Comparison of ENCODE assay signal across 26 cellular contexts in the genomic region with DNA sequence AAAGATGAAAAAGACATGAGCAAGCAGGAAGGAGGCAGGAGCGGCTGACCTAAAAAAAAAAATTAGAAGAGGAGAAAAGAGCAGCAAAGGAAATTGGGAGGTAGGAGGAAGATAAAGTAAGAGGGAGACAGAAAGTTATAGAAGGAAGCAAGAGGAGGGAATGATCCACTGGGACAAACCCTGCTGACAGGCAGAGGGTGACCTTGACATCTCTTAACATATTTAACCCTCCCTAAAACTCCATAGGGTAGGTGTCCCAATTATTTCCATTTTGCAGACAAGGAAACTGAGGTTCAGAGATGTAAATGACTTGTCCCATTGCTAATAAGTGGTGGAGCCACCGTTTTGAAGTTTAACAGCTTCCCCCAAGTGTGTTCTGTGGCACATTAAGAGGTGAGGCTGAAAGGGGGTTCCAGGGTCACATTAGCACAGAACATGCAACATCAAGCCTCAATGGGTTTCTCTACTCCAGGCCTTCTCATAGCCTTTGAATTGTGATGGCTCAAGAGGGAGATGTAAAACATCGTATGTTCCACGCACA. TPM values are rescaled to one million over a fixed set of nuclear protein-coding genes. Genes with fewer than 3 reads are reported as not detected.
A peak's percentile ranks its signal among the peaks of the same experiment; 100 is the strongest.
DNase-seq lines count a peak whose midpoint lies in the region; ATAC-seq, FAIRE-seq and TF ChIP-seq lines count a peak whose summit lies in the region.
"Had no signal": no experiment of that assay in that cellular context is flagged by ENCODE, and none has a peak within 500 bp of the region (broad histone marks: within the 10 kb centered on the region; RNA-seq: fewer than 3 reads in every experiment).

No MANE protein-coding gene starts in this region.

- H3K4me3 ChIP-seq in WERI-Rb-1 (ENCODE audit: low read depth, low read length) = no peak overlapping the region
- no peak overlapping the region for H3K4me3 ChIP-seq in gastroesophageal sphincter
- no peak overlapping the region for H3K4me3 ChIP-seq in transverse colon
- H3K4me3 ChIP-seq in ovary = no peak overlapping the region
- H3K4me3 ChIP-seq: breast epithelium, dorsolateral prefrontal cortex, MG63, SJCRH30 had no signal

- H3K9me3 ChIP-seq in WERI-Rb-1 (ENCODE audit: severe bottlenecking) = no peaks in the 10 kb centered on the region
- H3K9me3 ChIP-seq in gastroesophageal sphincter = no peaks in the 10 kb centered on the region
- no peaks in the 10 kb centered on the region for H3K9me3 ChIP-seq in transverse colon
- H3K9me3 ChIP-seq in ovary = no peaks in the 10 kb centered on the region
- H3K9me3 ChIP-seq: BE2C, breast epithelium, Caco-2, MG63, SJCRH30 had no signal

- H3K4me1 ChIP-seq in gastroesophageal sphincter = peaks cover 29 to 85% (median 35%) of the 10 kb centered on the region in 3 donors
- H3K4me1 ChIP-seq in transverse colon = peaks cover 8 to 22% (median 11%) of the 10 kb centered on the region in 4 donors
- H3K4me1 ChIP-seq in ovary (ENCODE audit: insufficient read depth) = peaks cover 27% of the 10 kb centered on the region
- H3K4me1 ChIP-seq: SJCRH30 had no signal

- no peak for TF ChIP-seq EP300 in gastroesophageal sphincter (IDR thresholded peaks at IDR 0.05)
- no peak for TF ChIP-seq EP300 in transverse colon (IDR thresholded peaks at IDR 0.05; ENCODE audit: low read depth)
- TF ChIP-seq EP300 in ovary (IDR thresholded peaks at IDR 0.05) = no peak

- intact Hi-C loops in transverse colon (cut with DNase I; ENCODE audit: low total_unique reads) = loop anchor here (5.0 to 10.0 kb wide), 2 partner anchors 40 to 82 kb away; no protein-coding TSS in a partner anchor
- intact Hi-C loops in ovary (cut with DNase I) = loop anchor here in 2 of 4 donors (5.0 to 10.0 kb wide), 2 partner anchors 40 to 228 kb away; no protein-coding TSS in a partner anchor

- 87% methylated on average over 3 to 4 of the region's 4 CpGs for WGBS in gastroesophageal sphincter (ENCODE audit: low coverage in 1 of 2), 2 donors
- 94 to 95% methylated on average over 3 to 4 of the region's 4 CpGs for WGBS in transverse colon (ENCODE audit: low coverage in 1 of 2), 2 donors
- WGBS in ovary, 3 donors = 91 to 96% (median 94%) methylated on average over 4 of the region's 4 CpGs

- TF ChIP-seq POLR2A in gastroesophageal sphincter (IDR thresholded peaks at IDR 0.05) (no peak), transverse colon (IDR thresholded peaks at IDR 0.05) (no peak), ovary (IDR thresholded peaks at IDR 0.05) (no peak)

- no peaks in the 10 kb centered on the region for H3K27me3 ChIP-seq in WERI-Rb-1 (ENCODE audit: insufficient read depth, low read depth, severe bottlenecking)
- no peaks in the 10 kb centered on the region for H3K27me3 ChIP-seq in gastroesophageal sphincter
- H3K27me3 ChIP-seq in transverse colon = peaks cover 10% of the 10 kb centered on the region
- H3K27me3 ChIP-seq in ovary = no peaks in the 10 kb centered on the region
- H3K27me3 ChIP-seq: BE2C, breast epithelium, MG63, SJCRH30 had no signal

- H3K36me3 ChIP-seq in WERI-Rb-1 (peaks cover 14% of the 10 kb centered on the region), gastroesophageal sphincter (no peaks in the 10 kb centered on the region), transverse colon (no peaks in the 10 kb centered on the region), ovary (no peaks in the 10 kb centered on the region)
- H3K36me3 ChIP-seq: BE2C, breast epithelium, MG63, SJCRH30 had no signal

- in situ Hi-C loops in transverse colon (cut with MboI; ENCODE audit: low pct_ligation_motif_present in 1 of 4, low pct_unique_long_range_greater_than_20kb in 1 of 4, low sequenced_read_pairs in 3 of 4) = loop anchor here in 2 of 4 donors (25.0 kb wide), 2 partner anchors 100 to 225 kb away; no protein-coding TSS in a partner anchor

- FAIRE-seq in GM19239 (lab: Jason Lieb, UNC) = no peak
- FAIRE-seq: A204.1 had no signal

- TF ChIP-seq CTCF in WERI-Rb-1 (IDR thresholded peaks at IDR 0.05; ENCODE audit: low read depth, low read length) = 0 out of 2 replicates have a peak, but pooled peaks have one; percentile 23
- TF ChIP-seq CTCF in gastroesophageal sphincter (IDR thresholded peaks at IDR 0.05) = peak in 1 of 4 experiments; percentile 7
- TF ChIP-seq CTCF in transverse colon (IDR thresholded peaks at IDR 0.05) = no peak
- no peak for TF ChIP-seq CTCF in ovary (IDR thresholded peaks at IDR 0.05)

- ATAC-seq in gastroesophageal sphincter = no peak
- ATAC-seq: activated naive CD8-positive, alpha-beta T cell treated with anti-CD3 and anti-CD28 coated beads, Interleukin-2, amount 50 U/mL, for 24 hours; stimulated activated naive CD8-positive, alpha-beta T cell treated with anti-CD3 and anti-CD28 coated beads, Interleukin-15, Interleukin-2, amounts not matched to agents 100 U/mL and 50 U/mL, for 24 hours had no signal

- DNase-seq in NCI-H82 (lab: John Stamatoyannopoulos, UW) = peak; percentile 12
- no peak for DNase-seq in NCI-H82 treated with DMSO at 0.1 percent for 48 hours (lab: John Stamatoyannopoulos, UW; ENCODE audit: unreplicated experiment)
- no peak for DNase-seq in WERI-Rb-1
- no peak for DNase-seq in transverse colon
- DNase-seq in GM19239 (ENCODE audit: insufficient read length, low spot score) = no peak
- no peak for DNase-seq in NCI-H1436 (lab: John Stamatoyannopoulos, UW)
- no peak for DNase-seq in ovary
- DNase-seq: activated CD4-positive, alpha-beta T cell treated with anti-CD3 and anti-CD28 coated beads, Interleukin-2, amount 50 U/mL, for 4 hours; activated CD8-positive, alpha-beta memory T cell treated with anti-CD3 and anti-CD28 coated beads, Interleukin-2, amount 50 U/mL, for 48 hours; activated effector memory CD4-positive, alpha-beta T cell treated with Interleukin-2 at 50 U/mL for 16 hours; activated naive CD8-positive, alpha-beta T cell treated with anti-CD3 and anti-CD28 coated beads, Interleukin-2, amount 50 U/mL, for 24 hours; BE2C; Caco-2; dorsolateral prefrontal cortex; mesenchymal stem cell; MG63; naive B cell; NCI-H187; NCI-H2227 treated with DMSO at 0.1 percent for 48 hours; NCI-H774; SJCRH30; stimulated activated naive CD8-positive, alpha-beta T cell treated with anti-CD3 and anti-CD28 coated beads, Interleukin-15, Interleukin-2, amounts not matched to agents 100 U/mL and 50 U/mL, for 24 hours had no signal

- H3K27ac ChIP-seq in WERI-Rb-1 (no peak overlapping the region), gastroesophageal sphincter (peak overlapping the region; percentile 47 to 97 (median 78)), transverse colon (peak overlapping the region in 3 of 4 donors; percentile 74 to 94 (median 91)), ovary (no peak overlapping the region)
- H3K27ac ChIP-seq: SJCRH30 had no signal

RNA-seq across cellular contexts. Expression of gene PRICKLE2, which starts 37.4 kb away (rescaled TPM):
- 100 to 1,000 TPM in 2 of 4 donors, 10 to 100 TPM in 2; 77.3 to 109 (median 96.7) TPM for total RNA-seq in gastroesophageal sphincter
- 10 to 100 TPM in 3 of 4 donors, 1 to 10 TPM in 1; 8.5 to 38.4 (median 17.4) TPM for total RNA-seq in transverse colon
- total RNA-seq in ovary = 10 to 100 TPM; 22.2 to 34.8 (median 27.2) TPM
- 10 to 100 TPM in 1 of 2 donors, 1 to 10 TPM in 1; 6.3 to 18.2 TPM for polyA plus RNA-seq in ovary
- total RNA-seq: T-helper 2 cell treated with Interferon-gamma antibody and Interleukin-4, amounts not matched to agents 100 ng/mL and 5 ng/mL, for 36 hours had no signal

Comparison
In these comparisons a context has a peak if more than half of its experiments do, and no peak if none do; other contexts are left out.
1. H3K27ac ChIP-seq: peak in gastroesophageal sphincter (4 of 4) and transverse colon (3 of 4); none in WERI-Rb-1 (single experiment) and ovary (0 of 2).